9 cellular contexts compared by ENCODE assay signal in genomic region chr21:21688877-21689276, GRCh38.
DNase-seq lines count a peak whose midpoint lies in the region; ATAC-seq and TF ChIP-seq lines count a peak whose summit lies in the region.
"Had no signal": no experiment of that assay in that cellular context is flagged by ENCODE, and none has a peak within 500 bp of the region (broad histone marks: within the 10 kb centered on the region; RNA-seq: fewer than 3 reads in every experiment).

No MANE protein-coding gene starts in this region.

- no peak overlapping the region for H3K9ac ChIP-seq in Karpas-422 (ENCODE audit: low read length)

- ATAC-seq in HG02642 (IDR thresholded peaks at IDR 0.05; ENCODE audit: poor library complexity, unreplicated experiment) (no peak), GM21528 (IDR thresholded peaks at IDR 0.05; ENCODE audit: low FRiP score, unreplicated experiment) (no peak)

- H2AFZ ChIP-seq in hepatocyte (no peak overlapping the region), Karpas-422 (ENCODE audit: low read length) (no peak overlapping the region)

- H3K27ac ChIP-seq in hepatocyte = no peak overlapping the region
- no peak overlapping the region for H3K27ac ChIP-seq in Karpas-422 (ENCODE audit: low read length)

- WGBS in hepatocyte (ENCODE audit: low lambda C conversion rate, missing lambda C conversion rate) = 31% methylated on average over 9 of the region's 9 CpGs

- H3K27me3 ChIP-seq in BE2C (no peaks in the 10 kb centered on the region), hepatocyte (no peaks in the 10 kb centered on the region), Karpas-422 (ENCODE audit: low read length) (no peaks in the 10 kb centered on the region)

- H3K9me2 ChIP-seq in hepatocyte (replicated peaks; ENCODE audit: insufficient read depth) = no peaks in the 10 kb centered on the region
- no peaks in the 10 kb centered on the region for H3K9me2 ChIP-seq in Karpas-422 (replicated peaks; ENCODE audit: insufficient read depth, low read length)

- H3K36me3 ChIP-seq in BE2C = no peaks in the 10 kb centered on the region
- H3K36me3 ChIP-seq in hepatocyte (replicated peaks; ENCODE audit: insufficient read depth, low read depth) = no peaks in the 10 kb centered on the region
- no peaks in the 10 kb centered on the region for H3K36me3 ChIP-seq in Karpas-422 (ENCODE audit: insufficient read depth, low read length)

- H4K20me1 ChIP-seq in hepatocyte (ENCODE audit: insufficient read depth, poor library complexity, severe bottlenecking) = no peaks in the 10 kb centered on the region
- no peaks in the 10 kb centered on the region for H4K20me1 ChIP-seq in Karpas-422 (ENCODE audit: insufficient read depth, low read depth, low read length)

- H3K79me2 ChIP-seq in hepatocyte = no peaks in the 10 kb centered on the region
- no peaks in the 10 kb centered on the region for H3K79me2 ChIP-seq in Karpas-422 (ENCODE audit: low read length)

- H3K4me2 ChIP-seq in hepatocyte (no peak overlapping the region), Karpas-422 (ENCODE audit: low read depth, low read length, poor library complexity, severe bottlenecking) (no peak overlapping the region)

- DNase-seq in BE2C (peak; percentile 70), HT-29 (ENCODE audit: low spot score) (peak; percentile 4), SK-MEL-5 (ENCODE audit: low read depth, low spot score) (peak; percentile 60), hepatocyte (ENCODE audit: low spot score) (peak; percentile 27), epidermal melanocyte (ENCODE audit: insufficient read length, low spot score) (no peak), Karpas-422 (no peak)
- DNase-seq: activated CD4-positive, alpha-beta T cell treated with anti-CD3 and anti-CD28 coated beads, Interleukin-2, amount 50 U/mL, for 48 hours had no signal

- H3K9me3 ChIP-seq in BE2C = no peaks in the 10 kb centered on the region
- H3K9me3 ChIP-seq in hepatocyte (ENCODE audit: low read depth) = no peaks in the 10 kb centered on the region
- H3K9me3 ChIP-seq in Karpas-422 (ENCODE audit: low read length) = peaks cover 27% of the 10 kb centered on the region

- H3K4me3 ChIP-seq in BE2C (ENCODE audit: low read depth, low read length) (no peak overlapping the region), hepatocyte (no peak overlapping the region), Karpas-422 (ENCODE audit: low read length) (no peak overlapping the region)

- in situ Hi-C loops in SK-MEL-5 (cut with HindIII; ENCODE audit: low pct_unique_long_range_greater_than_20kb, low sequenced_read_pairs) = no loop called here

- peaks cover 5% of the 10 kb centered on the region for H3K4me1 ChIP-seq in BE2C
- no peaks in the 10 kb centered on the region for H3K4me1 ChIP-seq in hepatocyte (ENCODE audit: insufficient read depth)
- no peaks in the 10 kb centered on the region for H3K4me1 ChIP-seq in Karpas-422 (ENCODE audit: low read length)

- TF ChIP-seq CTCF in BE2C (IDR thresholded peaks at IDR 0.05; ENCODE audit: low read depth, low read length) = peak; percentile 82
- peak; percentile 37 for TF ChIP-seq CTCF in hepatocyte (IDR thresholded peaks at IDR 0.05; ENCODE audit: poor library complexity)

Comparison
In these comparisons a context has a peak if more than half of its experiments do, and no peak if none do; other contexts are left out.
1. DNase-seq: peak in BE2C (single experiment), HT-29 (single experiment), SK-MEL-5 (single experiment) and hepatocyte (single experiment); none in epidermal melanocyte (single experiment) and Karpas-422 (single experiment).